Comparison of ENCODE assay signal across 7 cellular contexts in genomic region chr12:27179399-27180214, GRCh38.
DNase-seq lines count a peak whose midpoint lies in the region; ATAC-seq, FAIRE-seq and TF ChIP-seq lines count a peak whose summit lies in the region.

No MANE protein-coding gene starts in this region.

- ATAC-seq in GM21515 (IDR thresholded peaks at IDR 0.05; ENCODE audit: unreplicated experiment) = peak; percentile 82

- peak; percentile 95 for FAIRE-seq in GM12891 (lab: Jason Lieb, UNC)

- TF ChIP-seq CTCF in fibroblast of mammary gland (conservative IDR thresholded peaks at IDR 0.05; ENCODE audit: control insufficient read depth, insufficient read depth, low read depth, low read length) (no peak), retinal pigment epithelial cell (conservative IDR thresholded peaks at IDR 0.05; ENCODE audit: low read depth, low read length) (no peak)

- DNase-seq in GM12891 (ENCODE audit: insufficient read length, low spot score) (peak; percentile 15), HK-2 (ENCODE audit: unreplicated experiment) (peak; percentile 36), T1000 (lab: John Stamatoyannopoulos, UW) (peak; percentile 41), fibroblast of mammary gland (ENCODE audit: low read depth) (peak; percentile 94), retinal pigment epithelial cell (ENCODE audit: low read depth) (peak; percentile 100), cortex of kidney (lab: John Stamatoyannopoulos, UW) (no peak)

- H3K4me3 ChIP-seq in fibroblast of mammary gland (ENCODE audit: control insufficient read depth, low read depth, low read length) = no peak overlapping the region
- H3K4me3 ChIP-seq in retinal pigment epithelial cell (ENCODE audit: low read length) = no peak overlapping the region

- no peak; the same call in 1 of the 2 replicates for TF ChIP-seq POLR2A in GM12891 (IDR thresholded peaks at IDR 0.05; ENCODE audit: low read depth, low read length)

TF ChIP-seq in GM12891, 5 proteins besides CTCF, POLR2A, EP300 and RAD21:
- TF ChIP-seq POLR2AphosphoS5 (IDR thresholded peaks at IDR 0.05; ENCODE audit: low read depth, low read length) = no peak
- no peak for TF ChIP-seq POU2F2 (IDR thresholded peaks at IDR 0.05; ENCODE audit: low read depth, low read length)
- no peak for TF ChIP-seq PAX5 (IDR thresholded peaks at IDR 0.05; ENCODE audit: insufficient read depth, low read length, severe bottlenecking)
- TF ChIP-seq SPI1 (IDR thresholded peaks at IDR 0.05; ENCODE audit: low read depth, low read length) = no peak
- TF ChIP-seq TAF1 (IDR thresholded peaks at IDR 0.05; ENCODE audit: low read depth, low read length) = no peak
